8 cellular contexts compared by ENCODE assay signal in genomic region chr19:6393074-6393981, GRCh38. TPM values are rescaled to one million over a fixed set of nuclear protein-coding genes. Genes with fewer than 3 reads are reported as not detected.
DNase-seq lines count a peak whose midpoint lies in the region; ATAC-seq and TF ChIP-seq lines count a peak whose summit lies in the region.

A gene with protein sequence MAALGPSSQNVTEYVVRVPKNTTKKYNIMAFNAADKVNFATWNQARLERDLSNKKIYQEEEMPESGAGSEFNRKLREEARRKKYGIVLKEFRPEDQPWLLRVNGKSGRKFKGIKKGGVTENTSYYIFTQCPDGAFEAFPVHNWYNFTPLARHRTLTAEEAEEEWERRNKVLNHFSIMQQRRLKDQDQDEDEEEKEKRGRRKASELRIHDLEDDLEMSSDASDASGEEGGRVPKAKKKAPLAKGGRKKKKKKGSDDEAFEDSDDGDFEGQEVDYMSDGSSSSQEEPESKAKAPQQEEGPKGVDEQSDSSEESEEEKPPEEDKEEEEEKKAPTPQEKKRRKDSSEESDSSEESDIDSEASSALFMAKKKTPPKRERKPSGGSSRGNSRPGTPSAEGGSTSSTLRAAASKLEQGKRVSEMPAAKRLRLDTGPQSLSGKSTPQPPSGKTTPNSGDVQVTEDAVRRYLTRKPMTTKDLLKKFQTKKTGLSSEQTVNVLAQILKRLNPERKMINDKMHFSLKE (minus strand): TSS chr19:6393164. CDS start chr19:6392995, 169 bp downstream.

- peak within 1 kb of the TSS; percentile 75 for H3K9ac ChIP-seq in muscle layer of colon (ENCODE audit: low read length)

- H3K27me3 Mint-ChIP-seq in activated T-cell treated with anti-CD3 and anti-CD28 coated beads, Interleukin-2, amount 50 U/mL, for 24 hours, result no peaks in the 10 kb centered on the region

- in situ Hi-C loops in KBM-7 (cut with MboI; ENCODE audit: low pct_unique_long_range_greater_than_20kb, low sequenced_read_pairs), result no loop called here

- ATAC-seq in GM21529 (IDR thresholded peaks at IDR 0.05; ENCODE audit: unreplicated experiment), result peak; percentile 73

- H3K4me1 ChIP-seq in esophagus (ENCODE audit: control insufficient read depth in 2 of 2, insufficient read depth in 2 of 2, low read length in 1 of 2) (peaks cover 5 to 8% of the 10 kb centered on the region in 2 donors), muscle layer of colon (ENCODE audit: insufficient read depth, low read length) (peaks cover 8% of the 10 kb centered on the region)

- H3K36me3 Mint-ChIP-seq in activated T-cell treated with anti-CD3 and anti-CD28 coated beads, Interleukin-2, amount 50 U/mL, for 24 hours (ENCODE audit: low read depth), result peaks cover 45% of the 10 kb centered on the region

- H3K27me3 ChIP-seq in esophagus (ENCODE audit: control insufficient read depth in 1 of 2, insufficient read depth in 2 of 2, low read length in 2 of 2) (no peaks in the 10 kb centered on the region), muscle layer of colon (ENCODE audit: control insufficient read depth in 1 of 2, insufficient read depth in 2 of 2, low read length in 2 of 2) (no peaks in the 10 kb centered on the region)

- peaks cover 5 to 10% of the 10 kb centered on the region in 2 donors for H3K36me3 ChIP-seq in esophagus (ENCODE audit: control insufficient read depth in 2 of 2, insufficient read depth in 2 of 2, low read length in 1 of 2)
- peaks cover 4% of the 10 kb centered on the region for H3K36me3 ChIP-seq in muscle layer of colon (ENCODE audit: insufficient read depth, low read length)

- H3K4me3 Mint-ChIP-seq in activated T-cell treated with anti-CD3 and anti-CD28 coated beads, Interleukin-2, amount 50 U/mL, for 24 hours, result peak within 1 kb of the TSS; percentile 98

- H3K27ac ChIP-seq in esophagus (ENCODE audit: low read depth in 2 of 2, low read length in 1 of 2), result peak within 1 kb of the TSS; percentile 92 to 95
- peak within 1 kb of the TSS; percentile 95 for H3K27ac ChIP-seq in muscle layer of colon (ENCODE audit: low read depth, low read length)

- H3K9me3 Mint-ChIP-seq in activated T-cell treated with anti-CD3 and anti-CD28 coated beads, Interleukin-2, amount 50 U/mL, for 24 hours, result no peaks in the 10 kb centered on the region

- peak within 1 kb of the TSS; percentile 99 for H3K27ac Mint-ChIP-seq in activated T-cell treated with anti-CD3 and anti-CD28 coated beads, Interleukin-2, amount 50 U/mL, for 24 hours

- 0 to 1% methylated on average over 66 to 69 of the region's 69 CpGs for WGBS in esophagus, 2 donors

- peak; percentile 87 for DNase-seq in DMS114 treated with DMSO at 0.1 percent for 48 hours (lab: John Stamatoyannopoulos, UW; ENCODE audit: unreplicated experiment)
- DNase-seq in KBM-7, result peak; percentile 95
- DNase-seq in activated T-cell treated with anti-CD3 and anti-CD28 coated beads, Interleukin-2, amount 50 U/mL, for 24 hours, result peak; percentile 95
- DNase-seq in stimulated activated CD8-positive, alpha-beta memory T cell treated with anti-CD3 and anti-CD28 coated beads, Interleukin-7, amount 100 ng/mL, for 24 hours (ENCODE audit: low read depth), result peak; percentile 90

- H3K9me3 ChIP-seq in esophagus (ENCODE audit: control insufficient read depth in 2 of 2, insufficient read depth in 1 of 2, low read depth in 1 of 2, low read length in 1 of 2), result no peaks in the 10 kb centered on the region
- H3K9me3 ChIP-seq in muscle layer of colon (ENCODE audit: low read length), result no peaks in the 10 kb centered on the region

- H3K4me3 ChIP-seq in esophagus (ENCODE audit: low read depth in 1 of 2, low read length in 2 of 2) (peak within 1 kb of the TSS; percentile 73 to 96), muscle layer of colon (ENCODE audit: low read depth in 1 of 2, low read length in 2 of 2) (peak within 1 kb of the TSS; percentile 34 to 91)

- H3K4me1 Mint-ChIP-seq in activated T-cell treated with anti-CD3 and anti-CD28 coated beads, Interleukin-2, amount 50 U/mL, for 24 hours (ENCODE audit: low read depth), result peaks cover 32% of the 10 kb centered on the region

TF ChIP-seq in PFSK-1, 5 proteins besides CTCF, POLR2A, EP300 and RAD21:
- TF ChIP-seq TAF1 (IDR thresholded peaks at IDR 0.05; ENCODE audit: borderline replicate concordance, insufficient read depth, low read length) (peak; percentile 48; the same call in 1 of the 2 replicates), SIN3A (IDR thresholded peaks at IDR 0.05; ENCODE audit: borderline replicate concordance, insufficient read depth, low read length) (peak; percentile 78; the same call in 1 of the 2 replicates), FOXP2 (optimal IDR thresholded peaks at IDR 0.05; ENCODE audit: borderline replicate concordance, extremely low read depth, extremely low read length, insufficient read depth) (peak; percentile 68), REST (IDR thresholded peaks at IDR 0.05; ENCODE audit: insufficient read depth in 1 of 2, low read depth in 2 of 2, low read length in 2 of 2) (no peak), POLR2AphosphoS5 (IDR thresholded peaks at IDR 0.05; ENCODE audit: low read depth, low read length) (peak; percentile 61; the same call in 1 of the 2 replicates)

RNA-seq across cellular contexts. Expression of the gene that starts here (rescaled TPM):
- polyA plus RNA-seq in PFSK-1 (2012; ENCODE audit: insufficient read length, low read depth), result 193 TPM
- polyA plus RNA-seq in esophagus, result 10 to 100 TPM; 35.7 to 46.6 TPM

Comparison
In these comparisons a context has a peak if more than half of its experiments do, and no peak if none do; other contexts are left out.
1. Peak in every context shown above with its lines: DNase-seq, ATAC-seq, H3K4me3 ChIP-seq and H3K27ac ChIP-seq.